Comparison of ENCODE assay signal across 9 cellular contexts in genomic region chr6:122161136-122161535, GRCh38.
"Had no signal": no experiment of that assay in that cellular context is flagged by ENCODE, and none has a peak within 500 bp of the region (broad histone marks: within the 10 kb centered on the region; RNA-seq: fewer than 3 reads in every experiment).

No MANE protein-coding gene starts in this region.

- ATAC-seq: HCT116 had no signal

- H3K4me2 ChIP-seq: KMS-11 had no signal

- H3K4me3 ChIP-seq: GM23248, HAP-1 had no signal

- H3K27ac ChIP-seq: GM23248, KMS-11 had no signal

- H3K4me1 ChIP-seq: HAP-1 had no signal

- FAIRE-seq: HTR-8/SVneo had no signal

- H2AFZ ChIP-seq: GM23248 had no signal

- H3K9me3 ChIP-seq: HAP-1 had no signal

- DNase-seq: GM23248, GOT3, H7, HFFc6, KBM-7 had no signal

- H3K9ac ChIP-seq: GM23248, KMS-11 had no signal

- H3K36me3 ChIP-seq: HAP-1 had no signal
